ENCODE assay signal across 7 cellular contexts in genomic region chr1:144551543-144552424, GRCh38. TPM values are rescaled to one million over a fixed set of nuclear protein-coding genes. Genes with fewer than 3 reads are reported as not detected.
A peak's percentile ranks its signal among the peaks of the same experiment; 100 is the strongest.
DNase-seq lines count a peak whose midpoint lies in the region; ATAC-seq and TF ChIP-seq lines count a peak whose summit lies in the region.

No MANE protein-coding gene starts in this region.

- H3K79me2 ChIP-seq in OCI-LY3 (ENCODE audit: low read length): no peaks in the 10 kb centered on the region

- H3K27me3 ChIP-seq in OCI-LY3 (ENCODE audit: low read depth, low read length): no peaks in the 10 kb centered on the region

- H3K9me3 Mint-ChIP-seq in naive B cell: peaks cover 0 to 7% (median 0%) of the 10 kb centered on the region in 7 donors

- peak overlapping the region; percentile 76 for H3K27ac ChIP-seq in OCI-LY3 (ENCODE audit: low read length)

- peak; percentile 44 for ATAC-seq in GM18861 (IDR thresholded peaks at IDR 0.05; ENCODE audit: unreplicated experiment)
- ATAC-seq in HG03159 (IDR thresholded peaks at IDR 0.05; ENCODE audit: unreplicated experiment): peak; percentile 61
- ATAC-seq in naive B cell (ENCODE audit: low read depth in 2 of 2): peak; percentile 69 to 76

- TF ChIP-seq CTCF in OCI-LY3 (IDR thresholded peaks at IDR 0.05; ENCODE audit: low read depth, low read length): no peak

- peak overlapping the region; percentile 73; the same call in 1 of the 2 replicates for H2AFZ ChIP-seq in OCI-LY3 (ENCODE audit: low read depth, low read length)

- H3K4me1 ChIP-seq in OCI-LY3 (ENCODE audit: low read length): peaks cover 16% of the 10 kb centered on the region

- peak overlapping the region; percentile 94 to 100 (median 97) for H3K27ac Mint-ChIP-seq in naive B cell

- peak overlapping the region; percentile 74 to 97 (median 91) for H3K4me3 Mint-ChIP-seq in naive B cell

- H3K4me1 Mint-ChIP-seq in naive B cell: peaks cover 18 to 22% (median 20%) of the 10 kb centered on the region in 3 donors

- H4K20me1 ChIP-seq in OCI-LY3 (ENCODE audit: insufficient read depth, low read length): no peaks in the 10 kb centered on the region

- H3K27me3 Mint-ChIP-seq in naive B cell: no peaks in the 10 kb centered on the region

- H3K4me2 ChIP-seq in OCI-LY3 (ENCODE audit: low read length): peak overlapping the region; percentile 97

- H3K36me3 ChIP-seq in OCI-LY3 (replicated peaks; ENCODE audit: low read depth, low read length): no peaks in the 10 kb centered on the region

- no peaks in the 10 kb centered on the region for H3K36me3 Mint-ChIP-seq in naive B cell

- DNase-seq in activated T-helper 1 cell treated with anti-CD3 and anti-CD28 coated beads, Interleukin-2, amount 50 U/mL, for 16 hours (ENCODE audit: low read depth in 1 of 2, low spot score in 1 of 2): peak; percentile 40 to 65
- DNase-seq in fibroblast of gingiva (ENCODE audit: low read depth) (peak; percentile 89), naive B cell (peak; percentile 56)
- peak; percentile 72 for DNase-seq in stimulated activated naive CD4-positive, alpha-beta T cell treated with Interleukin-2 at 50 U/mL for 16 hours (lab: John Stamatoyannopoulos, UW)

- peak overlapping the region; percentile 72 for H3K9ac ChIP-seq in OCI-LY3 (ENCODE audit: low read length)

- no peaks in the 10 kb centered on the region for H3K9me3 ChIP-seq in OCI-LY3 (ENCODE audit: insufficient read depth, low read length)

- peak overlapping the region; percentile 75 for H3K4me3 ChIP-seq in OCI-LY3 (ENCODE audit: low read length)

RNA-seq across cellular contexts. Expression of gene PPIAL4F, which starts 40.9 kb away (rescaled TPM):
- not detected for polyA plus RNA-seq in naive B cell (ENCODE audit: low read depth in 6 of 6)

Comparison
In these comparisons a context has a peak if more than half of its experiments do, and no peak if none do; other contexts are left out.
1. Peak in every context shown above with its lines: DNase-seq, ATAC-seq, H3K4me3 ChIP-seq and H3K27ac ChIP-seq.